Comparison of ENCODE assay signal across 14 cellular contexts in genomic region chr6:158468666-158469065, GRCh38.
DNase-seq lines count a peak whose midpoint lies in the region; ATAC-seq and TF ChIP-seq lines count a peak whose summit lies in the region.
"Had no signal": no experiment of that assay in that cellular context is flagged by ENCODE, and none has a peak within 500 bp of the region (broad histone marks: within the 10 kb centered on the region; RNA-seq: fewer than 3 reads in every experiment).

No MANE protein-coding gene starts in this region.

- H3K4me1 Mint-ChIP-seq in stimulated activated effector memory CD8-positive, alpha-beta T cell treated with anti-CD3 and anti-CD28 coated beads, Interleukin-12 subunit alpha, Interleukin-12 subunit beta, amount 100 ng/mL, for 72 hours: peaks cover 4% of the 10 kb centered on the region
- H3K4me1 Mint-ChIP-seq: immature natural killer cell had no signal

- intact Hi-C loops in HCT116 (cut with micrococcal nuclease) (no loop called here), left cardiac atrium (cut with DNase I) (no loop called here)

- no peaks in the 10 kb centered on the region for H3K27me3 ChIP-seq in HCT116 (ENCODE audit: insufficient read depth, low read length)

- H3K4me3 ChIP-seq in HCT116 (replicated peaks in 1 of 2; ENCODE audit: low read depth in 1 of 2, low read length in 2 of 2): no peak overlapping the region
- no peak overlapping the region for H3K4me3 ChIP-seq in epithelial cell of esophagus (ENCODE audit: low read length)

- H3K9me3 ChIP-seq in HCT116 (ENCODE audit: control insufficient read depth in 1 of 2, insufficient read depth in 1 of 2, low read depth in 1 of 2, low read length in 2 of 2): no peaks in the 10 kb centered on the region
- H3K9me3 ChIP-seq: Caco-2 had no signal

- no peaks in the 10 kb centered on the region for H3K36me3 Mint-ChIP-seq in stimulated activated effector memory CD8-positive, alpha-beta T cell treated with anti-CD3 and anti-CD28 coated beads, Interleukin-12 subunit alpha, Interleukin-12 subunit beta, amount 100 ng/mL, for 72 hours

- no peak overlapping the region for H2AFZ ChIP-seq in HCT116 (ENCODE audit: low read depth, low read length, poor library complexity, severe bottlenecking)

- BruUV-seq in HCT116 (replicated peaks; lab: Mats Ljungman, UMichigan): no TSS peak

- CTCF ChIA-PET in HCT116 (lab: Charles Lee): no interaction called here

- H3K9me2 ChIP-seq in HCT116 (ENCODE audit: insufficient read depth): no peaks in the 10 kb centered on the region; the same call in 1 of the 2 replicates

- ATAC-seq in HCT116: peak; percentile 75
- no peak for ATAC-seq in HG02885 (IDR thresholded peaks at IDR 0.05; ENCODE audit: poor library complexity, unreplicated experiment)
- ATAC-seq in left cardiac atrium: no peak
- ATAC-seq in GM19035 (IDR thresholded peaks at IDR 0.05; ENCODE audit: unreplicated experiment): no peak
- ATAC-seq in stimulated activated effector memory CD8-positive, alpha-beta T cell treated with anti-CD3 and anti-CD28 coated beads, Interleukin-12 subunit alpha, Interleukin-12 subunit beta, amount 100 ng/mL, for 72 hours: no peak

- H3K4me2 ChIP-seq in HCT116 (ENCODE audit: low read length): no peak overlapping the region

- TF ChIP-seq RAD21 in HCT116 (IDR thresholded peaks at IDR 0.05; ENCODE audit: low read depth): peak; percentile 46

- DNase-seq in D341Med (ENCODE audit: low spot score) (peak; percentile 70), HCT116 (ENCODE audit: low read depth, low spot score) (no peak), NCI-H82 (lab: John Stamatoyannopoulos, UW) (peak; percentile 94), epithelial cell of esophagus (ENCODE audit: low read depth) (peak; percentile 33), left cardiac atrium (no peak)
- no peak for DNase-seq in stimulated activated effector memory CD8-positive, alpha-beta T cell treated with anti-CD3 and anti-CD28 coated beads, Interleukin-12 subunit alpha, Interleukin-12 subunit beta, amount 100 ng/mL, for 72 hours (ENCODE audit: low spot score in 2 of 2)
- DNase-seq: activated CD4-positive, alpha-beta T cell treated with anti-CD3 and anti-CD28 coated beads, Interleukin-2, amount 50 U/mL, for 4 hours; Caco-2; immature natural killer cell; IMR-90; occipital lobe had no signal

- POLR2A ChIA-PET in HCT116 (lab: Charles Lee): no interaction called here

- H3K27ac ChIP-seq in HCT116 (ENCODE audit: low read depth, low read length): no peak overlapping the region

- no peaks in the 10 kb centered on the region for H3K4me1 ChIP-seq in HCT116 (ENCODE audit: control insufficient read depth in 1 of 2, insufficient read depth in 2 of 2, low read length in 2 of 2)

- TF ChIP-seq CTCF in HCT116 (IDR thresholded peaks at IDR 0.05 in 2 of 3, conservative IDR thresholded peaks at IDR 0.05 in 1 of 3; ENCODE audit: borderline replicate concordance in 1 of 3, insufficient read depth in 1 of 3, low read depth in 2 of 3, low read length in 2 of 3) (peak in 2 of 3 experiments; percentile 17 to 18; a peak in 1 of 6 replicates), epithelial cell of esophagus (IDR thresholded peaks at IDR 0.05; ENCODE audit: insufficient read depth, low read depth, low read length, missing control alignments) (no peak)

- H3K9me3 Mint-ChIP-seq in stimulated activated effector memory CD8-positive, alpha-beta T cell treated with anti-CD3 and anti-CD28 coated beads, Interleukin-12 subunit alpha, Interleukin-12 subunit beta, amount 100 ng/mL, for 72 hours: no peaks in the 10 kb centered on the region
- H3K9me3 Mint-ChIP-seq: immature natural killer cell had no signal

- no peaks in the 10 kb centered on the region for H4K20me1 ChIP-seq in HCT116 (ENCODE audit: insufficient read depth)

- no peak overlapping the region for H3K27ac Mint-ChIP-seq in stimulated activated effector memory CD8-positive, alpha-beta T cell treated with anti-CD3 and anti-CD28 coated beads, Interleukin-12 subunit alpha, Interleukin-12 subunit beta, amount 100 ng/mL, for 72 hours
- H3K27ac Mint-ChIP-seq: mesothelial cell of epicardium had no signal

- no peak for TF ChIP-seq POLR2A in HCT116 (IDR thresholded peaks at IDR 0.05; ENCODE audit: borderline replicate concordance, extremely low read depth, insufficient read depth, insufficient read length)

- H3K36me3 ChIP-seq in HCT116 (ENCODE audit: control insufficient read depth in 1 of 2, insufficient read depth in 2 of 2, low read length in 2 of 2): no peaks in the 10 kb centered on the region; a peak in 1 of 4 replicates

- H3K9ac ChIP-seq in HCT116 (ENCODE audit: low read length): no peak overlapping the region

- no peaks in the 10 kb centered on the region for H3K79me2 ChIP-seq in HCT116 (ENCODE audit: insufficient read depth, low read length)

- no peak overlapping the region for H3K4me3 Mint-ChIP-seq in stimulated activated effector memory CD8-positive, alpha-beta T cell treated with anti-CD3 and anti-CD28 coated beads, Interleukin-12 subunit alpha, Interleukin-12 subunit beta, amount 100 ng/mL, for 72 hours
- H3K4me3 Mint-ChIP-seq: immature natural killer cell, mesothelial cell of epicardium had no signal

- RAD21 ChIA-PET in HCT116 (lab: Charles Lee; ENCODE audit: low non-redundant PET in 1 of 2, low total read pairs in 2 of 2, uncharacterized antibody in 2 of 2, unreplicated experiment in 2 of 2): no interaction called here

TF ChIP-seq in HCT116, 20 proteins besides CTCF, POLR2A, EP300 and RAD21:
- no peak for TF ChIP-seq SP1 (IDR thresholded peaks at IDR 0.05; ENCODE audit: low read depth)
- no peak for TF ChIP-seq ZBTB33 (IDR thresholded peaks at IDR 0.05; ENCODE audit: extremely low read depth, insufficient replicate concordance, low read length)
- no peak for TF ChIP-seq CEBPB (IDR thresholded peaks at IDR 0.05; ENCODE audit: low read depth)
- no peak for TF ChIP-seq ZNF274 (IDR thresholded peaks at IDR 0.05; ENCODE audit: low read depth, low read length)
- TF ChIP-seq YY1 (IDR thresholded peaks at IDR 0.05; ENCODE audit: extremely low read depth, insufficient replicate concordance, low read depth, low read length): no peak
- no peak for TF ChIP-seq ATF3 (IDR thresholded peaks at IDR 0.05)
- no peak for TF ChIP-seq SIN3A (IDR thresholded peaks at IDR 0.05; ENCODE audit: low read depth)
- TF ChIP-seq MAX (IDR thresholded peaks at IDR 0.05): no peak
- no peak for TF ChIP-seq ELF1 (IDR thresholded peaks at IDR 0.05; ENCODE audit: borderline replicate concordance, low read depth)
- TF ChIP-seq REST (IDR thresholded peaks at IDR 0.05; ENCODE audit: low read depth): no peak
- no peak for TF ChIP-seq TCF7L2 (IDR thresholded peaks at IDR 0.05; ENCODE audit: borderline replicate concordance, extremely low read depth, insufficient read depth, insufficient read length)
- no peak for TF ChIP-seq ZFX (IDR thresholded peaks at IDR 0.05)
- TF ChIP-seq JUND (IDR thresholded peaks at IDR 0.05): no peak
- TF ChIP-seq EGR1 (IDR thresholded peaks at IDR 0.05; ENCODE audit: low read depth): no peak
- TF ChIP-seq EZH2 (IDR thresholded peaks at IDR 0.05): no peak
- TF ChIP-seq POLR2AphosphoS5 (IDR thresholded peaks at IDR 0.05; ENCODE audit: low read depth, low read length): no peak
- TF ChIP-seq EZH2phosphoT487 (IDR thresholded peaks at IDR 0.05; ENCODE audit: borderline replicate concordance): no peak

Comparison
In these comparisons a context has a peak if more than half of its experiments do, and no peak if none do; other contexts are left out.
1. DNase-seq: peak in D341Med (single experiment), NCI-H82 (single experiment) and epithelial cell of esophagus (single experiment); none in HCT116 (single experiment), left cardiac atrium (single experiment) and stimulated activated effector memory CD8-positive, alpha-beta T cell treated with anti-CD3 and anti-CD28 coated beads, Interleukin-12 subunit alpha, Interleukin-12 subunit beta, amount 100 ng/mL, for 72 hours (0 of 2).